ENCODE assay signal across 8 cellular contexts in the genomic region with DNA sequence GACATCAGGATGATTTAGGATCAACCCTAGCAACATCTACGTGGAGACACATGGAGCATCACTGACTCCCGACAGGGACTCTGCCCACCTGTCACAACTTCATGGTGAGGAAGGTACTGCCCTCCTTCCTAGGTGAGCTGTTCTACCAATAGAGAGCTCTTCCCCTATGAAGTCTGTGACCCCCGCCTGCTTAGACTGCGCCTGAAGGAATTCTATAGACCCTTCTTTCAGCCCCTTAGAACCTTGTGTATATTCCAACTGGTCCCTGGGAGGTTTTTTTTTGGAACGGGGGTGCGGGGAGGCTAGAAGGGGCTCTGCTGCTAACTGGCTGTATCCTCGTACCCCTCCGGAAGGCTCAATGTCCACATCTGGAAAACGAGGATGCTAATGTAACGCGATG. TPM values are rescaled to one million over a fixed set of nuclear protein-coding genes. Genes with fewer than 3 reads are reported as not detected.
DNase-seq lines count a peak whose midpoint lies in the region; ATAC-seq and TF ChIP-seq lines count a peak whose summit lies in the region.

No MANE protein-coding gene starts in this region.

- H3K79me2 ChIP-seq in Loucy (ENCODE audit: insufficient read depth, low read length): peaks cover 29% of the 10 kb centered on the region

- no peaks in the 10 kb centered on the region for H3K9me3 Mint-ChIP-seq in natural killer cell

- no peaks in the 10 kb centered on the region for H3K36me3 Mint-ChIP-seq in natural killer cell

- TF ChIP-seq CTCF in Loucy (conservative IDR thresholded peaks at IDR 0.05; ENCODE audit: low read length) (no peak), colonic mucosa (IDR thresholded peaks at IDR 0.05) (no peak), natural killer cell (IDR thresholded peaks at IDR 0.05) (no peak), GM10266 (IDR thresholded peaks at IDR 0.05; ENCODE audit: control insufficient read depth, insufficient read depth, low read depth, missing control alignments) (no peak)

- H3K4me3 ChIP-seq in BLaER1 treated with 17β-estradiol and CSF1 and Interleukin-3, amounts not matched to agents 10 nM and 100 nM: peak overlapping the region; percentile 69 to 86 (median 82)
- H3K4me3 ChIP-seq in Loucy (ENCODE audit: low read length, poor library complexity, severe bottlenecking): peak overlapping the region; percentile 82
- peak overlapping the region; percentile 69 for H3K4me3 ChIP-seq in colonic mucosa

- H3K9me2 ChIP-seq in Loucy (replicated peaks; ENCODE audit: low read depth, low read length): no peaks in the 10 kb centered on the region

- H3K27ac ChIP-seq in BLaER1 treated with 17β-estradiol and CSF1 and Interleukin-3, amounts not matched to agents 10 nM and 100 nM: peak overlapping the region; percentile 41 to 88 (median 78); a peak in 21 of 22 replicates
- peak overlapping the region; percentile 65 for H3K27ac ChIP-seq in colonic mucosa

- H4K20me1 ChIP-seq in BLaER1 treated with 17β-estradiol and CSF1 and Interleukin-3, amounts not matched to agents 10 nM and 100 nM: peaks cover 0 to 14% (median 0%) of the 10 kb centered on the region in 11 experiments; a peak in 2 of 22 replicates
- no peaks in the 10 kb centered on the region for H4K20me1 ChIP-seq in Loucy (ENCODE audit: insufficient read depth, low read length, poor library complexity, severe bottlenecking)

- H3K4me2 ChIP-seq in BLaER1 treated with 17β-estradiol and CSF1 and Interleukin-3, amounts not matched to agents 10 nM and 100 nM: peak overlapping the region; percentile 85 to 100 (median 94)
- H3K4me2 ChIP-seq in Loucy (ENCODE audit: low read depth, low read length, poor library complexity, severe bottlenecking): peak overlapping the region; percentile 91

- peak overlapping the region; percentile 91 to 93 for H3K27ac Mint-ChIP-seq in natural killer cell

- H3K4me1 ChIP-seq in BLaER1 treated with 17β-estradiol and CSF1 and Interleukin-3, amounts not matched to agents 10 nM and 100 nM: peaks cover 21 to 33% (median 26%) of the 10 kb centered on the region in 10 experiments
- H3K4me1 ChIP-seq in Loucy (ENCODE audit: insufficient read depth, low read length, poor library complexity, severe bottlenecking) (peaks cover 22% of the 10 kb centered on the region), colonic mucosa (no peaks in the 10 kb centered on the region)

- no peaks in the 10 kb centered on the region for H3K9me3 ChIP-seq in BLaER1 treated with 17β-estradiol and CSF1 and Interleukin-3, amounts not matched to agents 10 nM and 100 nM (replicated peaks in 1 of 11)
- H3K9me3 ChIP-seq in Loucy (ENCODE audit: insufficient read depth, low read depth, low read length): no peaks in the 10 kb centered on the region
- H3K9me3 ChIP-seq in colonic mucosa: no peaks in the 10 kb centered on the region

- peak overlapping the region; percentile 91 for H2AFZ ChIP-seq in Loucy (ENCODE audit: low read length)

- ATAC-seq in natural killer cell (no peak), HG03378 (IDR thresholded peaks at IDR 0.05; ENCODE audit: unreplicated experiment) (no peak)

- intact Hi-C loops in colonic mucosa (cut with DNase I): loop anchor here (10.0 kb wide), 1 partner anchor 169 kb away; the partner anchor contains the start of genes AAMDC and RSF1
- intact Hi-C loops in natural killer cell (cut with micrococcal nuclease): loop anchor here (1.0 kb wide), 2 partner anchors 145 to 174 kb away; partner anchors contain the start of genes ALG8 and RSF1

- in situ Hi-C loops in ACHN (cut with HindIII; ENCODE audit: low pct_ligation_motif_present, low pct_unique_long_range_greater_than_20kb, low sequenced_read_pairs): no loop called here

- H3K4me1 Mint-ChIP-seq in natural killer cell: peaks cover 27 to 30% of the 10 kb centered on the region in 2 donors

- peaks cover 27 to 36% (median 34%) of the 10 kb centered on the region in 11 experiments for H3K36me3 ChIP-seq in BLaER1 treated with 17β-estradiol and CSF1 and Interleukin-3, amounts not matched to agents 10 nM and 100 nM
- H3K36me3 ChIP-seq in Loucy (ENCODE audit: insufficient read depth, low read length) (no peaks in the 10 kb centered on the region; the same call in 1 of the 2 replicates), colonic mucosa (peaks cover 5% of the 10 kb centered on the region)

- no peaks in the 10 kb centered on the region for H3K27me3 ChIP-seq in BLaER1 treated with 17β-estradiol and CSF1 and Interleukin-3, amounts not matched to agents 10 nM and 100 nM
- no peaks in the 10 kb centered on the region for H3K27me3 ChIP-seq in Loucy (ENCODE audit: insufficient read depth, low read length, poor library complexity, severe bottlenecking)
- no peaks in the 10 kb centered on the region for H3K27me3 ChIP-seq in colonic mucosa

- peak overlapping the region; percentile 90 for H3K4me3 Mint-ChIP-seq in natural killer cell

- H3K27me3 Mint-ChIP-seq in natural killer cell (ENCODE audit: low read depth in 2 of 2): no peaks in the 10 kb centered on the region

- H3K9ac ChIP-seq in BLaER1 treated with 17β-estradiol and CSF1 and Interleukin-3, amounts not matched to agents 10 nM and 100 nM: peak overlapping the region; percentile 76 to 87 (median 82)
- H3K9ac ChIP-seq in Loucy (ENCODE audit: low read depth, low read length, poor library complexity, severe bottlenecking) (peak overlapping the region; percentile 90), colonic mucosa (ENCODE audit: low read depth in 2 of 2, low read length in 2 of 2) (peak overlapping the region; percentile 44 to 63)

- H3F3A ChIP-seq in Loucy (ENCODE audit: low read depth): no peaks in the 10 kb centered on the region

- DNase-seq in colonic mucosa (no peak), natural killer cell (no peak), ACHN (no peak), amygdala (lab: John Stamatoyannopoulos, UW) (no peak), GM10266 (ENCODE audit: extremely low spot score) (no peak)

RNA-seq across cellular contexts. Expression of gene INTS4, which starts 0.6 kb away (rescaled TPM):
- total RNA-seq in colonic mucosa (10 to 100 TPM; 21.5 to 28.0 TPM), natural killer cell (10 to 100 TPM; 65.2 to 97.8 (median 67.5) TPM)

RNA-seq across cellular contexts. Expression of gene KCTD14, which starts 29.2 kb away (rescaled TPM):
- total RNA-seq in colonic mucosa: 10 to 100 TPM; 19.5 to 19.7 TPM
- total RNA-seq in natural killer cell: under 1 TPM in 2 of 3 donors, not detected in 1; 0.28 to 0.32 TPM

Comparison
In these comparisons a context has a peak if more than half of its experiments do, and no peak if none do; other contexts are left out.
1. RNA of gene KCTD14, which starts 29.2 kb away (total RNA-seq): 19.5 to 19.7 TPM in colonic mucosa; 0.28 to 0.32 TPM in natural killer cell; every median in the first group is over 10 times any median in the second.
2. Peak in every context shown above with its lines, with median percentiles within 50 percentile points of each other: H3K4me3 ChIP-seq and H3K9ac ChIP-seq.